ENCODE assay signal across 1 cellular context in the genomic region with DNA sequence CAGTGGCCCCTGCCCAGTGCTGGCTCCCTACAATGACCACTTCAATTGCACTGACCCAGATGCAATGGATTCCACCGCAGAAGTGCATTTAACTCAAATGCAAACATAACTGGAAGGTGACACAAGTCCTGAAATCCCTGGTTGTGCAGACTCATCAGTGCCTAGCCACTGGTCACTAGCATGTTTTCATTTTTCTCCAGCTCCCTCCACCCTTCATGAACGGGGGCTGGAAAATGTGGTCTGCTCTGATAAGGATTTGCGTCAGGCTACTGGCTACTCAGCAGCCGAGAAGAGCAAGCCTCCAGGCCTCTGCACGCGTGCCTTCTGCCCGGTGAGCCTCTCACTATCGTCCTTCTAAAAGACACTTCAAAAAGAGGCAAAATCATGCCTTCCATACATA.
TF ChIP-seq lines count a peak whose summit lies in the region.

No MANE protein-coding gene starts in this region.

TF ChIP-seq in K562, 482 proteins besides CTCF, POLR2A, EP300 and RAD21 (continued from another document and continues in another):
- TF ChIP-seq ZBTB17 (CRISPR knock-in tag; IDR thresholded peaks at IDR 0.05) (0 out of 2 replicates have a peak, but pooled peaks have one; percentile 42), SMARCE1 (IDR thresholded peaks at IDR 0.05) (peak; percentile 99), KDM5B (IDR thresholded peaks at IDR 0.05; ENCODE audit: insufficient replicate concordance, low read depth, low read length) (peak; percentile 31), HMGN3 (IDR thresholded peaks at IDR 0.05; ENCODE audit: borderline replicate concordance, extremely low read depth, insufficient read length, low read depth, low read length) (peak; percentile 88), CBFB (CRISPR knock-in tag; IDR thresholded peaks at IDR 0.05) (no peak), C11orf30 (IDR thresholded peaks at IDR 0.05; ENCODE audit: low read depth) (peak; percentile 94), JUND (IDR thresholded peaks at IDR 0.05; ENCODE audit: borderline replicate concordance, low read depth, low read length) (peak; percentile 89), JUND (tag; IDR thresholded peaks at IDR 0.05; ENCODE audit: borderline replicate concordance, low read depth, low read length) (peak; percentile 87; the same call in 2 of the 3 replicates), MAFK (IDR thresholded peaks at IDR 0.05; ENCODE audit: low read length) (peak; percentile 89), NFYB (IDR thresholded peaks at IDR 0.05; ENCODE audit: extremely low read depth, insufficient read length) (no peak), ZNF24 (IDR thresholded peaks at IDR 0.05) (peak; percentile 73; the same call in 1 of the 2 replicates), TAF15 (IDR thresholded peaks at IDR 0.05; ENCODE audit: low read depth, low read length) (no peak), ZNF589 (CRISPR knock-in tag; IDR thresholded peaks at IDR 0.05; ENCODE audit: low read depth) (peak; percentile 87), ZNF12 (CRISPR knock-in tag; IDR thresholded peaks at IDR 0.05) (peak; percentile 100), HNRNPLL (IDR thresholded peaks at IDR 0.05; ENCODE audit: low read depth, low read length, poor library complexity, severe bottlenecking) (no peak), ARNT (IDR thresholded peaks at IDR 0.05) (peak in 1 of 2 experiments; percentile 96; a peak in 2 of 4 replicates), EGR1 (conservative IDR thresholded peaks at IDR 0.05) (peak; percentile 92), ZBTB12 (CRISPR knock-in tag; IDR thresholded peaks at IDR 0.05) (peak; percentile 59; the same call in 1 of the 2 replicates), ZNF77 (CRISPR knock-in tag; IDR thresholded peaks at IDR 0.05) (no peak), ELF4 (CRISPR knock-in tag; IDR thresholded peaks at IDR 0.05) (no peak; the same call in 1 of the 2 replicates), NKRF (IDR thresholded peaks at IDR 0.05; ENCODE audit: borderline replicate concordance) (no peak), CHD4 (IDR thresholded peaks at IDR 0.05; ENCODE audit: insufficient read depth, insufficient replicate concordance, low read depth, low read length, poor library complexity, severe bottlenecking) (no peak), FOSL1 (tag; conservative IDR thresholded peaks at IDR 0.05) (peak; percentile 79), DNMT1 (IDR thresholded peaks at IDR 0.05) (no peak), NFIC (IDR thresholded peaks at IDR 0.05) (peak; percentile 82), FOXJ2 (tag; IDR thresholded peaks at IDR 0.05) (peak; percentile 88), SP1 (CRISPR knock-in tag; IDR thresholded peaks at IDR 0.05) (0 out of 2 replicates have a peak, but pooled peaks have one; percentile 51), NEUROD1 (IDR thresholded peaks at IDR 0.05; ENCODE audit: borderline replicate concordance, low read depth, low read length, partially characterized antibody) (peak; percentile 94), SAFB (IDR thresholded peaks at IDR 0.05; ENCODE audit: borderline replicate concordance, low read depth, low read length) (no peak), ZNF41 (CRISPR knock-in tag; conservative IDR thresholded peaks at IDR 0.05) (no peak), ZNF707 (CRISPR knock-in tag; conservative IDR thresholded peaks at IDR 0.05) (no peak)
- TF ChIP-seq, protein P1, sequence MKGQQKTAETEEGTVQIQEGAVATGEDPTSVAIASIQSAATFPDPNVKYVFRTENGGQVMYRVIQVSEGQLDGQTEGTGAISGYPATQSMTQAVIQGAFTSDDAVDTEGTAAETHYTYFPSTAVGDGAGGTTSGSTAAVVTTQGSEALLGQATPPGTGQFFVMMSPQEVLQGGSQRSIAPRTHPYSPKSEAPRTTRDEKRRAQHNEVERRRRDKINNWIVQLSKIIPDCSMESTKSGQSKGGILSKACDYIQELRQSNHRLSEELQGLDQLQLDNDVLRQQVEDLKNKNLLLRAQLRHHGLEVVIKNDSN (CRISPR knock-in tag; IDR thresholded peaks at IDR 0.05): no peak
- TF ChIP-seq, protein P2, sequence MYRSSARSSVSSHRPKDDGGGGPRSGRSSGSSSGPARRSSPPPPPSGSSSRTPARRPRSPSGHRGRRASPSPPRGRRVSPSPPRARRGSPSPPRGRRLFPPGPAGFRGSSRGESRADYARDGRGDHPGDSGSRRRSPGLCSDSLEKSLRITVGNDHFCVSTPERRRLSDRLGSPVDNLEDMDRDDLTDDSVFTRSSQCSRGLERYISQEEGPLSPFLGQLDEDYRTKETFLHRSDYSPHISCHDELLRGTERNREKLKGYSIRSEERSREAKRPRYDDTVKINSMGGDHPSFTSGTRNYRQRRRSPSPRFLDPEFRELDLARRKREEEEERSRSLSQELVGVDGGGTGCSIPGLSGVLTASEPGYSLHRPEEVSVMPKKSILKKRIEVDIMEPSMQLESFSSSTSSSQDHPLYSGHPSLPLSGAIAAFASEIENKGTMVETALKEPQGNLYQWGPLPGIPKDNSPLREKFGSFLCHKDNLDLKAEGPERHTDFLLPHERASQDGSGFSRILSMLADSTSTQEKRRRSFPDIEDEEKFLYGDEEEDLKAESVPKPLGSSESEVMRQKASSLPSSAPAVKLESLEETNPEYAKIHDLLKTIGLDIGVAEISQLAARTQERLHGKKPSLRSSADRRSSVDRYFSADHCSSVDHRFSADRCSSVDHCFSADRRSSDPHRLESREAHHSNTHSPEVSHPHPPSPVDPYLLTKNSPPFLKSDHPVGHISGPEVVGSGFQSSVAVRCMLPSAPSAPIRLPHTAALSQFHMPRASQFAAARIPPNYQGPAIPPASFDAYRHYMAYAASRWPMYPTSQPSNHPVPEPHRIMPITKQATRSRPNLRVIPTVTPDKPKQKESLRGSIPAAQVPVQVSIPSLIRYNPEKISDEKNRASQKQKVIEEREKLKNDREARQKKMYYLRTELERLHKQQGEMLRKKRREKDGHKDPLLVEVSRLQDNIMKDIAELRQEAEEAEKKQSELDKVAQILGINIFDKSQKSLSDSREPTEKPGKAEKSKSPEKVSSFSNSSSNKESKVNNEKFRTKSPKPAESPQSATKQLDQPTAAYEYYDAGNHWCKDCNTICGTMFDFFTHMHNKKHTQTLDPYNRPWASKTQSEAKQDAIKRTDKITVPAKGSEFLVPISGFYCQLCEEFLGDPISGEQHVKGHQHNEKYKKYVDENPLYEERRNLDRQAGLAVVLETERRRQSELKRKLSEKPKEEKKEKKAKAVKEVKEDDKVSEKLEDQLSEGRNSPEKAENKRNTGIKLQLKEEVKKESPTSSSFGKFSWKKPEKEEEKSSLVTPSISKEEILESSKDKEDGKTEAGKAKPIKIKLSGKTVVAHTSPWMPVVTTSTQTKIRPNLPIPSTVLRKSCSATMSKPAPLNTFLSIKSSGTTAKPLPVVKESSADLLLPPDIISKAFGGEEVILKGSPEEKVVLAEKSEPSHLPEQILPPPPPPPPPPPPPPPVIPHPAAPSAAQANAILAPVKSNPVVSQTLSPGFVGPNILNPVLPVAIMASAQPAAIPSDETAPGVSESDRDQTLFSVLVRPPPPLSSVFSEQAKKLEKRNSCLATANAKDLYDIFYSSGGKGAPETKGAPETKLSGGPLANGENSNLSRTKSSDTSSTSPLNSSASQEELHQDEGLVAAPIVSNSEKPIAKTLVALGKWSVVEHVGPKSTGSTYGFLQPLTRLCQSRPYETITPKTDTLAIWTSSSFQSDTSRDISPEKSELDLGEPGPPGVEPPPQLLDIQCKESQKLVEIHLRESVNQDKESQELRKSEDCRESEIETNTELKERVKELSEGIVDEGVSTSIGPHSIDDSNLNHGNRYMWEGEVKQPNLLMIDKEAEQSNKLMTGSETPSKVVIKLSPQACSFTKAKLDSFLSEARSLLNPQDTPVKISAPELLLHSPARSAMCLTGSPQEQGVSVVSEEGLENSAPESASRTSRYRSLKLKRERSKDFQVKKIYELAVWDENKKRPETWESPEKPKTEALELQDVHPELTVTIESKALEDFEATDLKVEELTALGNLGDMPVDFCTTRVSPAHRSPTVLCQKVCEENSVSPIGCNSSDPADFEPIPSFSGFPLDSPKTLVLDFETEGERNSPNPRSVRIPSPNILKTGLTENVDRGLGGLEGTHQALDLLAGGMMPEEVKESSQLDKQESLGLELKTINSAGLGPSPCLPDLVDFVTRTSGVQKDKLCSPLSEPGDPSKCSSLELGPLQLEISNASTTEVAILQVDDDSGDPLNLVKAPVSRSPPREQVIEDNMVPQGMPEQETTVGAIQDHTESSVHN (IDR thresholded peaks at IDR 0.05; ENCODE audit: borderline replicate concordance in 1 of 2, low read depth in 1 of 2): peak in 1 of 2 experiments; percentile 83; a peak in 2 of 4 replicates
- TF ChIP-seq, protein P3, sequence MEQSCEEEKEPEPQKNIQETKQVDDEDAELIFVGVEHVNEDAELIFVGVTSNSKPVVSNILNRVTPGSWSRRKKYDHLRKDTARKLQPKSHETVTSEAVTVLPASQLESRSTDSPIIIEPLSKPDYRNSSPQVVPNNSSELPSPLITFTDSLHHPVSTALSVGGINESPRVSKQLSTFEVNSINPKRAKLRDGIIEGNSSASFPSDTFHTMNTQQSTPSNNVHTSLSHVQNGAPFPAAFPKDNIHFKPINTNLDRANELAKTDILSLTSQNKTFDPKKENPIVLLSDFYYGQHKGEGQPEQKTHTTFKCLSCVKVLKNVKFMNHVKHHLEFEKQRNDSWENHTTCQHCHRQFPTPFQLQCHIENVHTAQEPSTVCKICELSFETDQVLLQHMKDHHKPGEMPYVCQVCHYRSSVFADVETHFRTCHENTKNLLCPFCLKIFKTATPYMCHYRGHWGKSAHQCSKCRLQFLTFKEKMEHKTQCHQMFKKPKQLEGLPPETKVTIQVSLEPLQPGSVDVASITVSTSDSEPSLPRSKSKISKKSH (CRISPR knock-in tag; IDR thresholded peaks at IDR 0.05): no peak
- TF ChIP-seq, protein P4, sequence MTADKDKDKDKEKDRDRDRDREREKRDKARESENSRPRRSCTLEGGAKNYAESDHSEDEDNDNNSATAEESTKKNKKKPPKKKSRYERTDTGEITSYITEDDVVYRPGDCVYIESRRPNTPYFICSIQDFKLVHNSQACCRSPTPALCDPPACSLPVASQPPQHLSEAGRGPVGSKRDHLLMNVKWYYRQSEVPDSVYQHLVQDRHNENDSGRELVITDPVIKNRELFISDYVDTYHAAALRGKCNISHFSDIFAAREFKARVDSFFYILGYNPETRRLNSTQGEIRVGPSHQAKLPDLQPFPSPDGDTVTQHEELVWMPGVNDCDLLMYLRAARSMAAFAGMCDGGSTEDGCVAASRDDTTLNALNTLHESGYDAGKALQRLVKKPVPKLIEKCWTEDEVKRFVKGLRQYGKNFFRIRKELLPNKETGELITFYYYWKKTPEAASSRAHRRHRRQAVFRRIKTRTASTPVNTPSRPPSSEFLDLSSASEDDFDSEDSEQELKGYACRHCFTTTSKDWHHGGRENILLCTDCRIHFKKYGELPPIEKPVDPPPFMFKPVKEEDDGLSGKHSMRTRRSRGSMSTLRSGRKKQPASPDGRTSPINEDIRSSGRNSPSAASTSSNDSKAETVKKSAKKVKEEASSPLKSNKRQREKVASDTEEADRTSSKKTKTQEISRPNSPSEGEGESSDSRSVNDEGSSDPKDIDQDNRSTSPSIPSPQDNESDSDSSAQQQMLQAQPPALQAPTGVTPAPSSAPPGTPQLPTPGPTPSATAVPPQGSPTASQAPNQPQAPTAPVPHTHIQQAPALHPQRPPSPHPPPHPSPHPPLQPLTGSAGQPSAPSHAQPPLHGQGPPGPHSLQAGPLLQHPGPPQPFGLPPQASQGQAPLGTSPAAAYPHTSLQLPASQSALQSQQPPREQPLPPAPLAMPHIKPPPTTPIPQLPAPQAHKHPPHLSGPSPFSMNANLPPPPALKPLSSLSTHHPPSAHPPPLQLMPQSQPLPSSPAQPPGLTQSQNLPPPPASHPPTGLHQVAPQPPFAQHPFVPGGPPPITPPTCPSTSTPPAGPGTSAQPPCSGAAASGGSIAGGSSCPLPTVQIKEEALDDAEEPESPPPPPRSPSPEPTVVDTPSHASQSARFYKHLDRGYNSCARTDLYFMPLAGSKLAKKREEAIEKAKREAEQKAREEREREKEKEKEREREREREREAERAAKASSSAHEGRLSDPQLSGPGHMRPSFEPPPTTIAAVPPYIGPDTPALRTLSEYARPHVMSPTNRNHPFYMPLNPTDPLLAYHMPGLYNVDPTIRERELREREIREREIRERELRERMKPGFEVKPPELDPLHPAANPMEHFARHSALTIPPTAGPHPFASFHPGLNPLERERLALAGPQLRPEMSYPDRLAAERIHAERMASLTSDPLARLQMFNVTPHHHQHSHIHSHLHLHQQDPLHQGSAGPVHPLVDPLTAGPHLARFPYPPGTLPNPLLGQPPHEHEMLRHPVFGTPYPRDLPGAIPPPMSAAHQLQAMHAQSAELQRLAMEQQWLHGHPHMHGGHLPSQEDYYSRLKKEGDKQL (CRISPR knock-in tag; IDR thresholded peaks at IDR 0.05; ENCODE audit: borderline replicate concordance): no peak
- TF ChIP-seq, protein P5, sequence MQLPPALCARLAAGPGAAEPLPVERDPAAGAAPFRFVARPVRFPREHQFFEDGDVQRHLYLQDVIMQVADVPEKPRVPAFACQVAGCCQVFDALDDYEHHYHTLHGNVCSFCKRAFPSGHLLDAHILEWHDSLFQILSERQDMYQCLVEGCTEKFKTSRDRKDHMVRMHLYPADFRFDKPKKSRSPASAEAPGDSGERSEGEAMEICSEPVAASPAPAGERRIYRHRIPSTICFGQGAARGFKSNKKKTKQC (CRISPR knock-in tag; IDR thresholded peaks at IDR 0.05): no peak
- TF ChIP-seq, protein P6, sequence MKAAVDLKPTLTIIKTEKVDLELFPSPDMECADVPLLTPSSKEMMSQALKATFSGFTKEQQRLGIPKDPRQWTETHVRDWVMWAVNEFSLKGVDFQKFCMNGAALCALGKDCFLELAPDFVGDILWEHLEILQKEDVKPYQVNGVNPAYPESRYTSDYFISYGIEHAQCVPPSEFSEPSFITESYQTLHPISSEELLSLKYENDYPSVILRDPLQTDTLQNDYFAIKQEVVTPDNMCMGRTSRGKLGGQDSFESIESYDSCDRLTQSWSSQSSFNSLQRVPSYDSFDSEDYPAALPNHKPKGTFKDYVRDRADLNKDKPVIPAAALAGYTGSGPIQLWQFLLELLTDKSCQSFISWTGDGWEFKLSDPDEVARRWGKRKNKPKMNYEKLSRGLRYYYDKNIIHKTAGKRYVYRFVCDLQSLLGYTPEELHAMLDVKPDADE (conservative IDR thresholded peaks at IDR 0.05; ENCODE audit: control insufficient read depth, low read depth, low read length): no peak
